9 cellular contexts compared by ENCODE assay signal in genomic region chr11:46360878-46361277, GRCh38. TPM values are rescaled to one million over a fixed set of nuclear protein-coding genes. Genes with fewer than 3 reads are reported as not detected.
DNase-seq lines count a peak whose midpoint lies in the region; ATAC-seq and TF ChIP-seq lines count a peak whose summit lies in the region.
"Had no signal": no experiment of that assay in that cellular context is flagged by ENCODE, and none has a peak within 500 bp of the region (broad histone marks: within the 10 kb centered on the region; RNA-seq: fewer than 3 reads in every experiment).

No MANE protein-coding gene starts in this region.

- H3K4me3 Mint-ChIP-seq in stimulated activated naive B cell treated with anti-CD40 and anti-IgM and Interleukin-4, amounts not matched to agents 10 μg/mL and 1 μg/mL and 100 μg/mL, for 72 hours = peak overlapping the region; percentile 74 to 84

- H3K27me3 ChIP-seq in esophagus muscularis mucosa = no peaks in the 10 kb centered on the region

- WGBS in esophagus muscularis mucosa = 47% methylated on average over 7 of the region's 7 CpGs

- peak; percentile 26 to 42 for ATAC-seq in stimulated activated naive B cell treated with anti-CD40 and anti-IgM and Interleukin-4, amounts not matched to agents 10 μg/mL and 1 μg/mL and 100 μg/mL, for 72 hours (replicated peaks)
- no peak for ATAC-seq in mucosa of descending colon

- H3K27ac ChIP-seq in esophagus muscularis mucosa (replicated peaks in 1 of 4) = peak overlapping the region; percentile 74 to 88 (median 82)
- H3K27ac ChIP-seq: epithelial cell of prostate had no signal

- no peaks in the 10 kb centered on the region for H3K9me3 Mint-ChIP-seq in stimulated activated naive B cell treated with anti-CD40 and anti-IgM and Interleukin-4, amounts not matched to agents 10 μg/mL and 1 μg/mL and 100 μg/mL, for 72 hours

- in situ Hi-C loops in G401 (cut with HindIII; ENCODE audit: low sequenced_read_pairs) = no loop called here

- H3K36me3 Mint-ChIP-seq in stimulated activated naive B cell treated with anti-CD40 and anti-IgM and Interleukin-4, amounts not matched to agents 10 μg/mL and 1 μg/mL and 100 μg/mL, for 72 hours = peaks cover 0 to 7% of the 10 kb centered on the region in 2 donors

- peaks cover 27 to 43% of the 10 kb centered on the region in 2 donors for H3K4me1 Mint-ChIP-seq in stimulated activated naive B cell treated with anti-CD40 and anti-IgM and Interleukin-4, amounts not matched to agents 10 μg/mL and 1 μg/mL and 100 μg/mL, for 72 hours

- H3K4me1 ChIP-seq in esophagus muscularis mucosa (peaks cover 40 to 63% (median 52%) of the 10 kb centered on the region in 4 donors), mucosa of descending colon (ENCODE audit: low read depth) (no peaks in the 10 kb centered on the region)

- DNase-seq in SIG-M5 treated with dmso at 0.1 percent for 504 hours (lab: John Stamatoyannopoulos, UW; ENCODE audit: unreplicated experiment) (peak; percentile 62), SIG-M5 (lab: John Stamatoyannopoulos, UW) (no peak), NAMALWA (ENCODE audit: low spot score) (peak; percentile 52), esophagus muscularis mucosa (ENCODE audit: extremely low spot score) (no peak), NCI-H774 (lab: John Stamatoyannopoulos, UW) (no peak), mucosa of descending colon (no peak), G401 (ENCODE audit: low spot score) (no peak)
- no peak for DNase-seq in stimulated activated naive B cell treated with anti-CD40 and anti-IgM and Interleukin-4, amounts not matched to agents 10 μg/mL and 1 μg/mL and 100 μg/mL, for 72 hours

- H3K27me3 Mint-ChIP-seq in stimulated activated naive B cell treated with anti-CD40 and anti-IgM and Interleukin-4, amounts not matched to agents 10 μg/mL and 1 μg/mL and 100 μg/mL, for 72 hours = no peaks in the 10 kb centered on the region

- H3K4me3 ChIP-seq in esophagus muscularis mucosa = peak overlapping the region; percentile 48 to 55 (median 52)
- no peak overlapping the region for H3K4me3 ChIP-seq in mucosa of descending colon

- no peak for TF ChIP-seq CTCF in esophagus muscularis mucosa (IDR thresholded peaks at IDR 0.05)
- TF ChIP-seq CTCF in mucosa of descending colon (IDR thresholded peaks at IDR 0.05) = no peak

- H3K36me3 ChIP-seq in esophagus muscularis mucosa = peaks cover 0 to 6% (median 5%) of the 10 kb centered on the region in 4 donors
- H3K36me3 ChIP-seq in mucosa of descending colon (ENCODE audit: low read depth) = no peaks in the 10 kb centered on the region

- intact Hi-C loops in esophagus muscularis mucosa (cut with DNase I) (no loop called here), mucosa of descending colon (cut with DNase I, micrococcal nuclease) (no loop called here)

- peak overlapping the region; percentile 84 for H3K27ac Mint-ChIP-seq in stimulated activated naive B cell treated with anti-CD40 and anti-IgM and Interleukin-4, amounts not matched to agents 10 μg/mL and 1 μg/mL and 100 μg/mL, for 72 hours

- H3K9me3 ChIP-seq in esophagus muscularis mucosa = no peaks in the 10 kb centered on the region
- no peaks in the 10 kb centered on the region for H3K9me3 ChIP-seq in mucosa of descending colon

- TF ChIP-seq EP300 in esophagus muscularis mucosa (IDR thresholded peaks at IDR 0.05) = no peak

- TF ChIP-seq POLR2A in esophagus muscularis mucosa (IDR thresholded peaks at IDR 0.05; ENCODE audit: low read depth) = no peak

RNA-seq across cellular contexts. Expression of gene DGKZ, which starts 13.6 kb away (rescaled TPM):
- total RNA-seq in esophagus muscularis mucosa = 10 to 100 TPM; 39.4 to 85.8 (median 55.4) TPM
- total RNA-seq in mucosa of descending colon = 10 to 100 TPM; 41.2 to 49.6 (median 47.2) TPM
- total RNA-seq in G401 (2014; rRNA removed; shearing (Covaris generic)) = 66.2 and 68.4 TPM in 2 replicates

RNA-seq across cellular contexts. Expression of gene MDK, which starts 20.6 kb away (rescaled TPM):
- total RNA-seq in esophagus muscularis mucosa (10 to 100 TPM in 3 of 4 donors, 1 to 10 TPM in 1; 1.2 to 12.8 (median 11.8) TPM), mucosa of descending colon (100 to 1,000 TPM; 103 to 672 (median 193) TPM)
- total RNA-seq in G401 (2014; rRNA removed; shearing (Covaris generic)) = 612 and 634 TPM in 2 replicates

RNA-seq across cellular contexts. Expression of gene CHRM4, which starts 30.7 kb away (rescaled TPM):
- 1 to 10 TPM in 2 of 4 donors, under 1 TPM in 2; 0.34 to 1.5 (median 1.0) TPM for total RNA-seq in esophagus muscularis mucosa
- 1 to 10 TPM in 2 of 3 donors, under 1 TPM in 1; 0.32 to 6.0 (median 3.1) TPM for total RNA-seq in mucosa of descending colon
- 0.55 and 5.2 TPM in 2 replicates for total RNA-seq in G401 (2014; rRNA removed; shearing (Covaris generic))

Comparison
In these comparisons a context has a peak if more than half of its experiments do, and no peak if none do; other contexts are left out.
1. DNase-seq: peak in SIG-M5 treated with dmso at 0.1 percent for 504 hours (single experiment) and NAMALWA (single experiment); none in SIG-M5 (single experiment), esophagus muscularis mucosa (single experiment), stimulated activated naive B cell treated with anti-CD40 and anti-IgM and Interleukin-4, amounts not matched to agents 10 μg/mL and 1 μg/mL and 100 μg/mL, for 72 hours (single experiment), NCI-H774 (single experiment), mucosa of descending colon (0 of 3) and G401 (single experiment).
2. RNA of gene MDK, which starts 20.6 kb away (total RNA-seq): 612 to 634 TPM in G401 and 103 to 672 TPM in mucosa of descending colon; 1.2 to 12.8 TPM in esophagus muscularis mucosa; every median in the first group is over 4 times any median in the second.